Comparison of ENCODE assay signal across 8 cellular contexts in the genomic region with DNA sequence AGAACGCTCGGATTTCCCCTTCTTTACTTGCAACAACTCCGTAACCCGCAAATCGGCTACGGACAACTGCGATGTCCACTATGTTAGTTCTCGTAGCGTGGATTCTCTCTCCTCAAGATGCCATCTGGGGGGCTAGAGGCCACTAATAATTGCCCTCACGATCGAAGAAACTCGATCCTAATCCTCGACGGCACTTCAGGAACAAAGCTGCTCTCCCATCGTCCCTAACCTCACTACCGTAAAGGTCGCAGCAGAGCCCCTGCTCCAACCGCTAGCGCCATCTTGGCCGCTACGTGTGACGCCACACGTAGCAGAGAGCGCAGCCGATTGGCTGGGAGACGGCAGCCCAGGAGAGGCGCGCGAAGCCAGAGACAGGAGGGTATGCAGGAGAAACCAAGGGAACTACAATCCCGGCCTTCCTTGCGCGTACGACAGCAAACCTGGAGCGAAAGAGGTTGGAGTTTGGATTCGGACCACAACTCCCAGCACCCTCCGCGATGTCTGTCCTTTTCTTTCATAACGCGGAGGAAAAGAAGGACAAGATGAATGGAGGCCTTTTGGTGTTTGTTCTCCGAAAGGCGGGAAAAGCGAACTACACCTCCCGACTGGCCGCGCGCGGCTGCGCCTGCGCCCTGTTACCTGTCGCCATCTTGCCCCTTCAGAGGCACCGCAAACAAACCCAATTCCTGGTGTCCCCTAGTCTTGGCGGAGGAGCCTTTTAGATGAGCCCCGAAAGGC. TPM values are rescaled to one million over a fixed set of nuclear protein-coding genes. Genes with fewer than 3 reads are reported as not detected.
DNase-seq lines count a peak whose midpoint lies in the region; ATAC-seq and TF ChIP-seq lines count a peak whose summit lies in the region.

A gene with protein sequence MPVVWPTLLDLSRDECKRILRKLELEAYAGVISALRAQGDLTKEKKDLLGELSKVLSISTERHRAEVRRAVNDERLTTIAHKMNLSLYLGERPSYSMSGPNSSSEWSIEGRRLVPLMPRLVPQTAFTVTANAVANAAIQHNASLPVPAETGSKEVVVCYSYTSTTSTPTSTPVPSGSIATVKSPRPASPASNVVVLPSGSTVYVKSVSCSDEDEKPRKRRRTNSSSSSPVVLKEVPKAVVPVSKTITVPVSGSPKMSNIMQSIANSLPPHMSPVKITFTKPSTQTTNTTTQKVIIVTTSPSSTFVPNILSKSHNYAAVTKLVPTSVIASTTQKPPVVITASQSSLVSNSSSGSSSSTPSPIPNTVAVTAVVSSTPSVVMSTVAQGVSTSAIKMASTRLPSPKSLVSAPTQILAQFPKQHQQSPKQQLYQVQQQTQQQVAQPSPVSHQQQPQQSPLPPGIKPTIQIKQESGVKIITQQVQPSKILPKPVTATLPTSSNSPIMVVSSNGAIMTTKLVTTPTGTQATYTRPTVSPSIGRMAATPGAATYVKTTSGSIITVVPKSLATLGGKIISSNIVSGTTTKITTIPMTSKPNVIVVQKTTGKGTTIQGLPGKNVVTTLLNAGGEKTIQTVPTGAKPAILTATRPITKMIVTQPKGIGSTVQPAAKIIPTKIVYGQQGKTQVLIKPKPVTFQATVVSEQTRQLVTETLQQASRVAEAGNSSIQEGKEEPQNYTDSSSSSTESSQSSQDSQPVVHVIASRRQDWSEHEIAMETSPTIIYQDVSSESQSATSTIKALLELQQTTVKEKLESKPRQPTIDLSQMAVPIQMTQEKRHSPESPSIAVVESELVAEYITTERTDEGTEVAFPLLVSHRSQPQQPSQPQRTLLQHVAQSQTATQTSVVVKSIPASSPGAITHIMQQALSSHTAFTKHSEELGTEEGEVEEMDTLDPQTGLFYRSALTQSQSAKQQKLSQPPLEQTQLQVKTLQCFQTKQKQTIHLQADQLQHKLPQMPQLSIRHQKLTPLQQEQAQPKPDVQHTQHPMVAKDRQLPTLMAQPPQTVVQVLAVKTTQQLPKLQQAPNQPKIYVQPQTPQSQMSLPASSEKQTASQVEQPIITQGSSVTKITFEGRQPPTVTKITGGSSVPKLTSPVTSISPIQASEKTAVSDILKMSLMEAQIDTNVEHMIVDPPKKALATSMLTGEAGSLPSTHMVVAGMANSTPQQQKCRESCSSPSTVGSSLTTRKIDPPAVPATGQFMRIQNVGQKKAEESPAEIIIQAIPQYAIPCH (N-terminal part only) (plus strand): TSS at position 635 of the 738 bp plus-strand sequence. CDS start 1,921 bp downstream, outside the sequence.

- peak; percentile 95 for ATAC-seq in activated T-helper 17 cell treated with anti-CD3 and anti-CD28 coated beads, Interleukin-2, amount 50 U/mL, for 72 hours (replicated peaks)
- ATAC-seq in naive B cell (ENCODE audit: low read depth in 2 of 2), result peak; percentile 91 to 93
- peak; percentile 99 for ATAC-seq in stimulated activated memory B cell treated with anti-CD40 and anti-IgM and Interleukin-4, amounts not matched to agents 10 μg/mL and 1 μg/mL and 100 μg/mL, for 72 hours

- H3K27ac Mint-ChIP-seq in activated T-helper 17 cell treated with anti-CD3 and anti-CD28 coated beads, Interleukin-2, amount 50 U/mL, for 72 hours, result peak within 1 kb of the TSS; percentile 100
- H3K27ac Mint-ChIP-seq in naive B cell, result peak within 1 kb of the TSS; percentile 94 to 99 (median 97)
- H3K27ac Mint-ChIP-seq in stimulated activated memory B cell treated with anti-CD40 and anti-IgM and Interleukin-4, amounts not matched to agents 10 μg/mL and 1 μg/mL and 100 μg/mL, for 72 hours, result peak within 1 kb of the TSS; percentile 90

- H3K36me3 Mint-ChIP-seq in activated T-helper 17 cell treated with anti-CD3 and anti-CD28 coated beads, Interleukin-2, amount 50 U/mL, for 72 hours (ENCODE audit: low read depth), result peaks cover 81% of the 10 kb centered on the region
- peaks cover 0 to 4% of the 10 kb centered on the region in 2 donors for H3K36me3 Mint-ChIP-seq in naive B cell
- peaks cover 10% of the 10 kb centered on the region for H3K36me3 Mint-ChIP-seq in stimulated activated memory B cell treated with anti-CD40 and anti-IgM and Interleukin-4, amounts not matched to agents 10 μg/mL and 1 μg/mL and 100 μg/mL, for 72 hours

- H3K27me3 Mint-ChIP-seq in activated T-helper 17 cell treated with anti-CD3 and anti-CD28 coated beads, Interleukin-2, amount 50 U/mL, for 72 hours, result no peaks in the 10 kb centered on the region
- H3K27me3 Mint-ChIP-seq in naive B cell, result no peaks in the 10 kb centered on the region
- H3K27me3 Mint-ChIP-seq in stimulated activated memory B cell treated with anti-CD40 and anti-IgM and Interleukin-4, amounts not matched to agents 10 μg/mL and 1 μg/mL and 100 μg/mL, for 72 hours, result no peaks in the 10 kb centered on the region

- DNase-seq in Daoy (ENCODE audit: low read depth), result peak; percentile 99
- peak; percentile 69 for DNase-seq in GOT3 (lab: John Stamatoyannopoulos, UW)
- DNase-seq in LNCaP clone FGC (ENCODE audit: low read depth), result peak; percentile 100
- peak; percentile 98 for DNase-seq in RWPE1 (ENCODE audit: low spot score)
- peak; percentile 100 for DNase-seq in fibroblast of gingiva (ENCODE audit: low read depth)
- DNase-seq in naive B cell, result peak; percentile 90

- no peak for TF ChIP-seq CTCF in LNCaP clone FGC (IDR thresholded peaks at IDR 0.05; ENCODE audit: control insufficient read depth, extremely low read depth, insufficient read depth)
- TF ChIP-seq CTCF in RWPE1 (conservative IDR thresholded peaks at IDR 0.05; ENCODE audit: low read depth), result no peak

- H3K9me3 Mint-ChIP-seq in activated T-helper 17 cell treated with anti-CD3 and anti-CD28 coated beads, Interleukin-2, amount 50 U/mL, for 72 hours, result no peaks in the 10 kb centered on the region
- H3K9me3 Mint-ChIP-seq in naive B cell, result no peaks in the 10 kb centered on the region
- no peaks in the 10 kb centered on the region for H3K9me3 Mint-ChIP-seq in stimulated activated memory B cell treated with anti-CD40 and anti-IgM and Interleukin-4, amounts not matched to agents 10 μg/mL and 1 μg/mL and 100 μg/mL, for 72 hours

- peaks cover 14% of the 10 kb centered on the region for H3K4me1 Mint-ChIP-seq in activated T-helper 17 cell treated with anti-CD3 and anti-CD28 coated beads, Interleukin-2, amount 50 U/mL, for 72 hours
- peaks cover 36 to 44% (median 39%) of the 10 kb centered on the region in 3 donors for H3K4me1 Mint-ChIP-seq in naive B cell
- peaks cover 45% of the 10 kb centered on the region for H3K4me1 Mint-ChIP-seq in stimulated activated memory B cell treated with anti-CD40 and anti-IgM and Interleukin-4, amounts not matched to agents 10 μg/mL and 1 μg/mL and 100 μg/mL, for 72 hours

- POLR2A ChIA-PET in RWPE1 (lab: Yijun Ruan, JAX; ENCODE audit: low non-redundant PET), result no interaction called here

- peak within 1 kb of the TSS; percentile 98 for H3K4me3 Mint-ChIP-seq in activated T-helper 17 cell treated with anti-CD3 and anti-CD28 coated beads, Interleukin-2, amount 50 U/mL, for 72 hours
- H3K4me3 Mint-ChIP-seq in naive B cell, result peak within 1 kb of the TSS; percentile 90 to 99 (median 96)
- peak within 1 kb of the TSS; percentile 95 for H3K4me3 Mint-ChIP-seq in stimulated activated memory B cell treated with anti-CD40 and anti-IgM and Interleukin-4, amounts not matched to agents 10 μg/mL and 1 μg/mL and 100 μg/mL, for 72 hours

- CTCF ChIA-PET in RWPE1 (lab: Yijun Ruan, JAX), result no interaction called here

- peak within 1 kb of the TSS; percentile 92 for H3K4me3 ChIP-seq in LNCaP clone FGC (ENCODE audit: low read depth, low read length)

- H3K27ac ChIP-seq in RWPE1, result peak within 1 kb of the TSS; percentile 85

RNA-seq across cellular contexts. Expression of the gene that starts here (rescaled TPM):
- 7.8 and 12.7 TPM in 2 replicates for total RNA-seq in Daoy (2014; rRNA removed; shearing (Covaris generic))
- 10 to 100 TPM; 30.3 to 52.1 TPM for total RNA-seq in activated T-helper 17 cell treated with anti-CD3 and anti-CD28 coated beads, Interleukin-2, amount 50 U/mL, for 72 hours
- polyA plus RNA-seq in naive B cell (ENCODE audit: low read depth in 6 of 6), result 10 to 100 TPM; 15.0 to 26.8 (median 22.2) TPM

Comparison
In these comparisons a context has a peak if more than half of its experiments do, and no peak if none do; other contexts are left out.
1. Peak in every context shown above with its lines: DNase-seq, ATAC-seq, H3K4me3 ChIP-seq and H3K27ac ChIP-seq.